Comparison of ENCODE assay signal across 8 cellular contexts in genomic region chr16:2560798-2561133, GRCh38. TPM values are rescaled to one million over a fixed set of nuclear protein-coding genes. Genes with fewer than 3 reads are reported as not detected.
A peak's percentile ranks its signal among the peaks of the same experiment; 100 is the strongest.
DNase-seq lines count a peak whose midpoint lies in the region; ATAC-seq, FAIRE-seq and TF ChIP-seq lines count a peak whose summit lies in the region.
"Not testable (repeated sequence)": the region's sequence is repeated elsewhere in the genome, so short reads cannot be mapped to it uniquely, and the experiment has no call there.

No MANE protein-coding gene starts in this region.

- not testable (repeated sequence) for H3K27ac ChIP-seq in IMR-90 (ENCODE audit: insufficient read depth, low read length); GM12878 (ENCODE audit: control insufficient read depth, insufficient read depth); ovary

- ATAC-seq in GM21529 (IDR thresholded peaks at IDR 0.05; ENCODE audit: unreplicated experiment) (peak; percentile 43), IMR-90 (ENCODE audit: low read depth) (peak; percentile 98), GM12878 (peak; percentile 98)

- not testable (repeated sequence) for H4K91ac ChIP-seq in IMR-90 (ENCODE audit: insufficient read depth, low read depth, low read length)

- not testable (repeated sequence) for H2AK5ac ChIP-seq in IMR-90 (ENCODE audit: low read depth, low read length)

- not testable (repeated sequence) for H2BK5ac ChIP-seq in IMR-90 (ENCODE audit: low read depth, low read length, poor library complexity, severe bottlenecking)

- not testable (repeated sequence) for H4K5ac ChIP-seq in IMR-90 (ENCODE audit: low read depth, low read length)

- H2AFZ ChIP-seq in IMR-90 (replicated peaks; ENCODE audit: low read length, poor library complexity); GM12878 (ENCODE audit: control insufficient read depth, low read depth, low read length): not testable (repeated sequence)

- H3K36me3 Mint-ChIP-seq in activated CD4-positive, alpha-beta memory T cell treated with anti-CD3 and anti-CD28 coated beads for 36 hours = not testable (repeated sequence)

- not testable (repeated sequence) for H3K4me1 Mint-ChIP-seq in activated CD4-positive, alpha-beta memory T cell treated with anti-CD3 and anti-CD28 coated beads for 36 hours (ENCODE audit: low read depth)

- not testable (repeated sequence) for H3K4me1 ChIP-seq in IMR-90 (ENCODE audit: control insufficient read depth, insufficient read depth, low read length); GM12878 (ENCODE audit: control insufficient read depth, insufficient read depth, low read length); ovary (ENCODE audit: insufficient read depth)

- H3K36me3 ChIP-seq in IMR-90 (ENCODE audit: control insufficient read depth, insufficient read depth, low read length); GM12878 (ENCODE audit: control insufficient read depth in 2 of 2, insufficient read depth in 2 of 2, low read length in 1 of 2); ovary: not testable (repeated sequence)

- not testable (repeated sequence) for H3K18ac ChIP-seq in IMR-90 (ENCODE audit: low read depth, low read length)

- TF ChIP-seq EP300 in GM12878 (IDR thresholded peaks at IDR 0.05; ENCODE audit: borderline replicate concordance in 1 of 2, control insufficient read depth in 1 of 2, low read depth in 2 of 2, low read length in 2 of 2); ovary (IDR thresholded peaks at IDR 0.05): not testable (repeated sequence)

- not testable (repeated sequence) for H3K27me3 ChIP-seq in IMR-90 (ENCODE audit: control insufficient read depth, insufficient read depth, low read length); GM12878 (replicated peaks in 1 of 2; ENCODE audit: control insufficient read depth in 2 of 2, insufficient read depth in 2 of 2, low read length in 1 of 2); ovary

- WGBS in IMR-90 (ENCODE audit: extremely low coverage in 2 of 2, insufficient read length in 1 of 2), 2 experiments = no CpG with 5 or more reads among the region's 4 CpGs
- 0% methylated on average over 2 of the region's 4 CpGs for WGBS in GM12878 (ENCODE audit: insufficient coverage, insufficient replicate concordance, low lambda C conversion rate, missing lambda C conversion rate)
- WGBS in ovary, 3 donors = 8 to 24% methylated on average over 2 of the region's 4 CpGs; no CpG with 5 or more reads in 1 of the 3 donors

- not testable (repeated sequence) for H3K27me3 Mint-ChIP-seq in activated CD4-positive, alpha-beta memory T cell treated with anti-CD3 and anti-CD28 coated beads for 36 hours

- not testable (repeated sequence) for BruUV-seq in IMR-90 (replicated peaks; lab: Mats Ljungman, UMichigan); GM12878 (replicated peaks; lab: Mats Ljungman, UMichigan)

- not testable (repeated sequence) for H3K4ac ChIP-seq in IMR-90 (ENCODE audit: low read depth, low read length)

- DNase-seq in D721Med (ENCODE audit: insufficient read length, low spot score); IMR-90; GM12878 (ENCODE audit: low read depth, low spot score): not testable (repeated sequence)
- DNase-seq in activated CD4-positive, alpha-beta memory T cell treated with anti-CD3 and anti-CD28 coated beads for 36 hours = peak; percentile 75
- DNase-seq in cardiac septum (ENCODE audit: low spot score) (peak; percentile 78), ovary (peak; percentile 23 to 77 (median 62))
- DNase-seq in stimulated activated CD8-positive, alpha-beta memory T cell treated with anti-CD3 and anti-CD28 coated beads, Interleukin-7, amount 100 ng/mL, for 1 hour (ENCODE audit: low read depth in 2 of 2) = peak; percentile 24 to 41

- TF ChIP-seq CTCF in D721Med (IDR thresholded peaks at IDR 0.05; ENCODE audit: insufficient read depth, missing control alignments) (peak; percentile 46), IMR-90 (conservative IDR thresholded peaks at IDR 0.05; ENCODE audit: low read depth, low read length) (peak; percentile 28), GM12878 (IDR thresholded peaks at IDR 0.05 in 2 of 3, conservative IDR thresholded peaks at IDR 0.05 in 1 of 3; ENCODE audit: control insufficient read depth in 2 of 3, extremely low read depth in 1 of 3, insufficient read depth in 1 of 3, low read depth in 3 of 3, low read length in 3 of 3) (peak; percentile 5 to 36 (median 10); a peak in 1 of 6 replicates)
- not testable (repeated sequence) for TF ChIP-seq CTCF in ovary (IDR thresholded peaks at IDR 0.05)

- SMC1A ChIA-PET in GM12878 (lab: Charles Lee; ENCODE audit: uncharacterized antibody, unreplicated experiment) = not testable (repeated sequence)

- H3K4me2 ChIP-seq in IMR-90 (ENCODE audit: low read depth, low read length); GM12878 (ENCODE audit: control insufficient read depth, insufficient read depth): not testable (repeated sequence)

- CTCF ChIA-PET in IMR-90 (lab: Yijun Ruan, JAX); activated CD4-positive, alpha-beta memory T cell treated with anti-CD3 and anti-CD28 coated beads for 36 hours (lab: Charles Lee); GM12878 (lab: Yijun Ruan, JAX): not testable (repeated sequence)

- dilution Hi-C loops in IMR-90 (cut with HindIII; ENCODE audit: low sequenced_read_pairs, unreplicated experiment) = not testable (repeated sequence)

- FAIRE-seq in D721Med (lab: Jason Lieb, UNC) = not testable (repeated sequence)
- FAIRE-seq in GM12878 (lab: Jason Lieb, UNC) = peak; percentile 74

- not testable (repeated sequence) for H2BK20ac ChIP-seq in IMR-90 (ENCODE audit: low read depth, low read length)

- H3K79me1 ChIP-seq in IMR-90 (ENCODE audit: low read depth in 1 of 2, low read length in 2 of 2) = not testable (repeated sequence)

- not testable (repeated sequence) for H3K4me3 Mint-ChIP-seq in activated CD4-positive, alpha-beta memory T cell treated with anti-CD3 and anti-CD28 coated beads for 36 hours

- not testable (repeated sequence) for H3K9me3 Mint-ChIP-seq in activated CD4-positive, alpha-beta memory T cell treated with anti-CD3 and anti-CD28 coated beads for 36 hours

- not testable (repeated sequence) for H3K23ac ChIP-seq in IMR-90 (ENCODE audit: low read depth, low read length)

- TF ChIP-seq RAD21 in IMR-90 (IDR thresholded peaks at IDR 0.05; ENCODE audit: low read length) = 0 out of 2 replicates have a peak, but pooled peaks have one; percentile 23
- TF ChIP-seq RAD21 in GM12878 (IDR thresholded peaks at IDR 0.05; ENCODE audit: insufficient read depth, low read depth, low read length) = not testable (repeated sequence)

- not testable (repeated sequence) for H3K27ac Mint-ChIP-seq in activated CD4-positive, alpha-beta memory T cell treated with anti-CD3 and anti-CD28 coated beads for 36 hours

- not testable (repeated sequence) for H4K20me1 ChIP-seq in IMR-90 (ENCODE audit: insufficient read depth, low read length); GM12878 (ENCODE audit: control insufficient read depth, insufficient read depth)

- not testable (repeated sequence) for H3K79me2 ChIP-seq in GM12878 (ENCODE audit: control insufficient read depth, insufficient read depth, low read length)

- H3K14ac ChIP-seq in IMR-90 (replicated peaks; ENCODE audit: low read depth, low read length) = not testable (repeated sequence)

- not testable (repeated sequence) for H3K56ac ChIP-seq in IMR-90 (ENCODE audit: extremely low read depth, insufficient read depth, low read length)

- not testable (repeated sequence) for H2BK15ac ChIP-seq in IMR-90 (ENCODE audit: low read depth, low read length)

- not testable (repeated sequence) for H3K9me1 ChIP-seq in IMR-90 (ENCODE audit: insufficient read depth, low read length)

- in situ Hi-C loops in IMR-90 (cut with MboI; ENCODE audit: low sequenced_read_pairs); GM12878 (cut with MboI): not testable (repeated sequence)

- intact Hi-C loops in IMR-90 (cut with micrococcal nuclease); activated CD4-positive, alpha-beta memory T cell treated with anti-CD3 and anti-CD28 coated beads for 36 hours (cut with micrococcal nuclease); GM12878 (cut with micrococcal nuclease; ENCODE audit: unreplicated experiment); cardiac septum (cut with DNase I); ovary (cut with DNase I): not testable (repeated sequence)

- not testable (repeated sequence) for H4K8ac ChIP-seq in IMR-90 (ENCODE audit: low read depth in 2 of 2, low read length in 2 of 2)

- TF ChIP-seq POLR2A in IMR-90 (IDR thresholded peaks at IDR 0.05; ENCODE audit: low read depth, low read length); GM12878 (IDR thresholded peaks at IDR 0.05; ENCODE audit: low read depth, low read length); ovary (IDR thresholded peaks at IDR 0.05): not testable (repeated sequence)

- not testable (repeated sequence) for H3K9ac ChIP-seq in IMR-90 (ENCODE audit: low read depth, low read length); GM12878 (ENCODE audit: control insufficient read depth, insufficient read depth, low read length)

- H3K9me3 ChIP-seq in IMR-90 (ENCODE audit: control insufficient read depth, insufficient read depth, low read length); GM12878 (replicated peaks; ENCODE audit: control insufficient read depth, insufficient read depth, low read length); ovary: not testable (repeated sequence)

- POLR2A ChIA-PET in IMR-90 (lab: Charles Lee; ENCODE audit: unreplicated experiment); activated CD4-positive, alpha-beta memory T cell treated with anti-CD3 and anti-CD28 coated beads for 36 hours (lab: Charles Lee); GM12878 (lab: Charles Lee): not testable (repeated sequence)

- RAD21 ChIA-PET in GM12878 (lab: Charles Lee; ENCODE audit: unreplicated experiment) = not testable (repeated sequence)

- not testable (repeated sequence) for H2AK9ac ChIP-seq in IMR-90 (replicated peaks; ENCODE audit: low read depth, low read length, poor library complexity)

- not testable (repeated sequence) for H2BK120ac ChIP-seq in IMR-90 (ENCODE audit: low read depth, low read length)

- not testable (repeated sequence) for H3K4me3 ChIP-seq in IMR-90 (ENCODE audit: insufficient read depth, low read depth, low read length); GM12878; ovary

RNA-seq across cellular contexts. Expression of gene PDPK1, which starts 22.9 kb away (rescaled TPM):
- total RNA-seq in IMR-90 (2012; rRNA removed) = 10.6 and 11.4 TPM in 2 replicates
- 24.3 and 27.3 TPM in 2 replicates for polyA plus RNA-seq in IMR-90 (2012; rRNA removed)
- polyA plus RNA-seq in IMR-90 (2012; cell fraction: cytosol; rRNA removed) = 10.6 and 12.5 TPM in 2 replicates
- 33.2 and 64.5 TPM in 2 replicates for polyA plus RNA-seq in IMR-90 (2012; cell fraction: nucleus; rRNA removed; ENCODE audit: low replicate concordance)
- 10 to 100 TPM; 42.5 to 42.9 TPM for total RNA-seq in activated CD4-positive, alpha-beta memory T cell treated with anti-CD3 and anti-CD28 coated beads for 36 hours
- total RNA-seq in GM12878 (2013; cell fraction: nucleolus; rRNA removed) = 62.9 and 66.4 TPM in 2 replicates
- 18.2 and 22.7 TPM in 2 replicates for total RNA-seq in GM12878 (2014; rRNA removed)
- total RNA-seq in GM12878 (2014; rRNA removed; fragmentation: Illumina TruSeq; extraction: Trizol) = 15.8 and 18.0 TPM in 2 replicates
- total RNA-seq in GM12878 (2021) = 35.7 and 39.0 TPM in 2 replicates
- polyA plus RNA-seq in GM12878 (2011; ENCODE audit: low read depth) = 11.0 TPM
- polyA plus RNA-seq in GM12878 (2011; rRNA removed) = 40.1 and 41.3 TPM in 2 replicates
- polyA plus RNA-seq in GM12878 (2011; cell fraction: cytosol; rRNA removed) = 30.9 and 33.6 TPM in 2 replicates
- 45.6 and 48.6 TPM in 2 replicates for polyA plus RNA-seq in GM12878 (2011; cell fraction: nucleus; rRNA removed)
- 15.1 and 19.1 TPM in 2 replicates for polyA plus RNA-seq in GM12878 (2012)
- 31.6 and 38.5 TPM in 2 replicates for polyA plus RNA-seq in GM12878 (2014; fragmentation: Illumina TruSeq; extraction: Trizol)
- polyA plus RNA-seq in GM12878 (2014; fragmentation: Nextera tagmentation; extraction: Ambion mirVana) = 1 to 10 TPM; 3.9 to 5.2 TPM
- polyA plus RNA-seq in GM12878 (2014; rRNA removed) = 24.7 and 25.5 TPM in 2 replicates
- polyA plus RNA-seq in GM12878 (2016; fragmentation: Nextera tagmentation; extraction: Ambion mirVana) = 10 to 100 TPM; 26.3 to 30.8 TPM
- 46.2 and 54.6 TPM in 2 replicates for polyA minus RNA-seq in GM12878 (2011; rRNA and poly(A)+ RNA removed)
- 11.4 and 16.6 TPM in 2 replicates for polyA minus RNA-seq in GM12878 (2011; cell fraction: cytosol; rRNA and poly(A)+ RNA removed)
- 18.3 and 23.6 TPM in 2 replicates for polyA minus RNA-seq in GM12878 (2011; cell fraction: nucleus; rRNA and poly(A)+ RNA removed)
- 41.0 TPM for total RNA-seq in cardiac septum
- 10 to 100 TPM; 19.1 to 53.2 (median 37.4) TPM for total RNA-seq in ovary
- polyA plus RNA-seq in ovary = 10 to 100 TPM; 14.6 to 27.2 TPM

RNA-seq across cellular contexts. Expression of gene CEMP1, which starts 29.6 kb away (rescaled TPM):
- total RNA-seq in IMR-90 (2012; rRNA removed) = not detected in 2 replicates
- not detected in 2 replicates for polyA plus RNA-seq in IMR-90 (2012; rRNA removed)
- not detected in 2 replicates for polyA plus RNA-seq in IMR-90 (2012; cell fraction: cytosol; rRNA removed)
- polyA plus RNA-seq in IMR-90 (2012; cell fraction: nucleus; rRNA removed; ENCODE audit: low replicate concordance) = not detected in 2 replicates
- not detected for total RNA-seq in activated CD4-positive, alpha-beta memory T cell treated with anti-CD3 and anti-CD28 coated beads for 36 hours
- total RNA-seq in GM12878 (2013; cell fraction: nucleolus; rRNA removed) = 0.98 TPM in 1 of 2 replicates, not detected in the other
- total RNA-seq in GM12878 (2014; rRNA removed) = not detected in 2 replicates
- total RNA-seq in GM12878 (2014; rRNA removed; fragmentation: Illumina TruSeq; extraction: Trizol) = not detected in 2 replicates
- 0.15 TPM in 1 of 2 replicates, not detected in the other for total RNA-seq in GM12878 (2021)
- polyA plus RNA-seq in GM12878 (2011; ENCODE audit: low read depth) = not detected
- 0.05 TPM in 1 of 2 replicates, not detected in the other for polyA plus RNA-seq in GM12878 (2011; rRNA removed)
- 0.13 TPM in 1 of 2 replicates, not detected in the other for polyA plus RNA-seq in GM12878 (2011; cell fraction: cytosol; rRNA removed)
- polyA plus RNA-seq in GM12878 (2011; cell fraction: nucleus; rRNA removed) = 0.16 TPM in 1 of 2 replicates, not detected in the other
- polyA plus RNA-seq in GM12878 (2012) = 2.8 TPM in 1 of 2 replicates, not detected in the other
- not detected in 2 replicates for polyA plus RNA-seq in GM12878 (2014; fragmentation: Illumina TruSeq; extraction: Trizol)
- polyA plus RNA-seq in GM12878 (2014; fragmentation: Nextera tagmentation; extraction: Ambion mirVana) = 1 to 10 TPM in 1 of 2 experiments, not detected in 1; 1.5 TPM
- not detected in 2 replicates for polyA plus RNA-seq in GM12878 (2014; rRNA removed)
- 1 to 10 TPM; 3.9 to 8.2 TPM for polyA plus RNA-seq in GM12878 (2016; fragmentation: Nextera tagmentation; extraction: Ambion mirVana)
- 0.31 TPM in 1 of 2 replicates, not detected in the other for polyA minus RNA-seq in GM12878 (2011; rRNA and poly(A)+ RNA removed)
- polyA minus RNA-seq in GM12878 (2011; cell fraction: cytosol; rRNA and poly(A)+ RNA removed) = not detected in 2 replicates
- 0.36 and 0.96 TPM in 2 replicates for polyA minus RNA-seq in GM12878 (2011; cell fraction: nucleus; rRNA and poly(A)+ RNA removed)
- not detected for total RNA-seq in cardiac septum
- 1 to 10 TPM in 1 of 7 donors, under 1 TPM in 3, not detected in 3; 0.36 to 1.0 (median 0.41) TPM for total RNA-seq in ovary
- under 1 TPM in 1 of 2 donors, not detected in 1; 0.33 TPM for polyA plus RNA-seq in ovary

RNA-seq across cellular contexts. Expression of gene AMDHD2, which starts 40.6 kb away (rescaled TPM):
- total RNA-seq in IMR-90 (2012; rRNA removed) (10.0 and 10.6 TPM in 2 replicates), GM12878 (2014; rRNA removed) (26.3 and 32.2 TPM in 2 replicates), GM12878 (2014; rRNA removed; fragmentation: Illumina TruSeq; extraction: Trizol) (8.0 and 8.9 TPM in 2 replicates), GM12878 (2021) (35.1 and 41.8 TPM in 2 replicates), cardiac septum (12.4 TPM), ovary (10 to 100 TPM; 14.5 to 28.7 (median 26.9) TPM)
- polyA plus RNA-seq in IMR-90 (2012; rRNA removed) (30.3 and 30.8 TPM in 2 replicates), GM12878 (2011; rRNA removed) (3.0 and 5.2 TPM in 2 replicates), GM12878 (2014; fragmentation: Illumina TruSeq; extraction: Trizol) (0.76 and 3.9 TPM in 2 replicates), GM12878 (2014; fragmentation: Nextera tagmentation; extraction: Ambion mirVana) (under 1 TPM in 1 of 2 experiments, not detected in 1; 0.60 TPM), GM12878 (2014; rRNA removed) (35.6 and 38.4 TPM in 2 replicates), GM12878 (2016; fragmentation: Nextera tagmentation; extraction: Ambion mirVana) (10 to 100 TPM; 24.3 to 29.4 TPM), ovary (10 to 100 TPM in 1 of 2 donors, under 1 TPM in 1; 0.47 to 25.6 TPM)
- polyA plus RNA-seq in IMR-90 (2012; cell fraction: cytosol; rRNA removed) = 11.5 and 21.8 TPM in 2 replicates
- 189 and 533 TPM in 2 replicates for polyA plus RNA-seq in IMR-90 (2012; cell fraction: nucleus; rRNA removed; ENCODE audit: low replicate concordance)
- total RNA-seq in activated CD4-positive, alpha-beta memory T cell treated with anti-CD3 and anti-CD28 coated beads for 36 hours = 10 to 100 TPM; 28.3 to 30.5 TPM
- total RNA-seq in GM12878 (2013; cell fraction: nucleolus; rRNA removed) = 69.9 and 87.2 TPM in 2 replicates
- 4.6 TPM for polyA plus RNA-seq in GM12878 (2011; ENCODE audit: low read depth)
- polyA plus RNA-seq in GM12878 (2011; cell fraction: cytosol; rRNA removed) = 8.4 and 14.9 TPM in 2 replicates
- polyA plus RNA-seq in GM12878 (2011; cell fraction: nucleus; rRNA removed) = 92.7 and 133 TPM in 2 replicates
- 17.9 and 19.9 TPM in 2 replicates for polyA plus RNA-seq in GM12878 (2012)
- 3.6 and 13.4 TPM in 2 replicates for polyA minus RNA-seq in GM12878 (2011; rRNA and poly(A)+ RNA removed)
- 4.2 and 7.5 TPM in 2 replicates for polyA minus RNA-seq in GM12878 (2011; cell fraction: cytosol; rRNA and poly(A)+ RNA removed)
- polyA minus RNA-seq in GM12878 (2011; cell fraction: nucleus; rRNA and poly(A)+ RNA removed) = 27.3 and 47.7 TPM in 2 replicates

RNA-seq across cellular contexts. Expression of gene ATP6V0C, which starts 47.0 kb away (rescaled TPM):
- total RNA-seq in IMR-90 (2012; rRNA removed) (8.4 and 8.6 TPM in 2 replicates), GM12878 (2014; rRNA removed) (14.0 and 19.1 TPM in 2 replicates), GM12878 (2014; rRNA removed; fragmentation: Illumina TruSeq; extraction: Trizol) (8.2 and 10.4 TPM in 2 replicates), GM12878 (2021) (127 and 135 TPM in 2 replicates), cardiac septum (137 TPM), ovary (100 to 1,000 TPM in 5 of 7 donors, 10 to 100 TPM in 2; 34.8 to 143 (median 119) TPM)
- polyA plus RNA-seq in IMR-90 (2012; rRNA removed) (107 and 108 TPM in 2 replicates), GM12878 (2011; rRNA removed) (1.5 and 5.9 TPM in 2 replicates), GM12878 (2014; fragmentation: Illumina TruSeq; extraction: Trizol) (8.7 and 17.6 TPM in 2 replicates), GM12878 (2014; fragmentation: Nextera tagmentation; extraction: Ambion mirVana) (10 to 100 TPM in 1 of 2 experiments, 1 to 10 TPM in 1; 2.4 to 16.5 TPM), GM12878 (2014; rRNA removed) (32.2 and 53.4 TPM in 2 replicates), GM12878 (2016; fragmentation: Nextera tagmentation; extraction: Ambion mirVana) (100 to 1,000 TPM; 107 to 115 TPM), ovary (100 to 1,000 TPM in 1 of 2 donors, 10 to 100 TPM in 1; 82.6 to 119 TPM)
- 182 and 333 TPM in 2 replicates for polyA plus RNA-seq in IMR-90 (2012; cell fraction: cytosol; rRNA removed)
- polyA plus RNA-seq in IMR-90 (2012; cell fraction: nucleus; rRNA removed; ENCODE audit: low replicate concordance) = 64.7 and 163 TPM in 2 replicates
- total RNA-seq in activated CD4-positive, alpha-beta memory T cell treated with anti-CD3 and anti-CD28 coated beads for 36 hours = 100 to 1,000 TPM; 111 to 115 TPM
- 23.2 and 35.0 TPM in 2 replicates for total RNA-seq in GM12878 (2013; cell fraction: nucleolus; rRNA removed)
- polyA plus RNA-seq in GM12878 (2011; ENCODE audit: low read depth) = 42.6 TPM
- 17.1 and 29.2 TPM in 2 replicates for polyA plus RNA-seq in GM12878 (2011; cell fraction: cytosol; rRNA removed)
- 23.8 and 36.7 TPM in 2 replicates for polyA plus RNA-seq in GM12878 (2011; cell fraction: nucleus; rRNA removed)
- 148 and 155 TPM in 2 replicates for polyA plus RNA-seq in GM12878 (2012)
- 7.2 and 8.9 TPM in 2 replicates for polyA minus RNA-seq in GM12878 (2011; rRNA and poly(A)+ RNA removed)
- polyA minus RNA-seq in GM12878 (2011; cell fraction: cytosol; rRNA and poly(A)+ RNA removed) = 44.1 and 66.7 TPM in 2 replicates
- polyA minus RNA-seq in GM12878 (2011; cell fraction: nucleus; rRNA and poly(A)+ RNA removed) = 8.8 and 18.3 TPM in 2 replicates

Comparison
In these comparisons a context has a peak if more than half of its experiments do, and no peak if none do; other contexts are left out.
1. ATAC-seq: peak in every context shown above with its lines; median percentile 98 in IMR-90; 98 in GM12878; 43 in GM21529.